19 cellular contexts compared by ENCODE assay signal in the genomic region with DNA sequence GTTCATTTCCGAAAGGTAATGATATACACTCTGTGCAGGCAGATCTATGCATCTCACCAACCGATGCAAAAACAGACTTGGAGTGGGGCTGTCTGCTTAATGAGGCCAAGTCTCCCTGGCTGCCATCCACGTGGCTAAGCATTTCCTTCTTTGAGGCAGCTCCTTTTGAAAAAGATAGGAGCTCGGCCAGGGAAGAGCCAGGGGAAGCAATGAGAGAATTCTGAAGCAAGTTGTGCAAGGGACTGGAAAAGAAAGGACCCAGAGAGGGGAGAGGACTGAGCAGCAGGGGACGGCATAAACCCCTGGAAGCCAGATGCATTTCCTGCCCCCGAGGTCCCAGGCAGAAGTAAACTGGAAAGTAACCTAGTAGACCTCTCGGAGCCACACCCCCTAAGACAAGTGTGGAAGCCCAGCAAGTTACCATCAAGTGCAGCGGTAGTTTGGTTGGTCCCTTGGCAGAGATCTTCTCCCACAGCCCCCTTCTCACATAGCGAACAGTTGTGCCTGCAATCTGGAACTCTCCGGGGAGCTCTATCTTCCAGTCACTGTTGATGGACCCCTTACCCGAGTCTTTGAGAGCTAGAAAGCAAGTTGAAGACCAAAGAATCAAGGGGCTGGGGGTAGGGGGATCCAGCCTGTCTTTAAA.
DNase-seq lines count a peak whose midpoint lies in the region; ATAC-seq and TF ChIP-seq lines count a peak whose summit lies in the region.
"Had no signal": no experiment of that assay in that cellular context is flagged by ENCODE, and none has a peak within 500 bp of the region (broad histone marks: within the 10 kb centered on the region; RNA-seq: fewer than 3 reads in every experiment).

No MANE protein-coding gene starts in this region.

- intact Hi-C loops in Right ventricle myocardium superior (cut with DNase I) = no loop called here
- intact Hi-C loops in Right ventricle myocardium inferior (cut with DNase I) = no loop called here
- intact Hi-C loops in activated CD4-positive, alpha-beta memory T cell treated with anti-CD3 and anti-CD28 coated beads for 36 hours (cut with micrococcal nuclease) = no loop called here

- H3K27ac Mint-ChIP-seq in mesothelial cell of epicardium = peak overlapping the region; percentile 6
- H3K27ac Mint-ChIP-seq in activated CD4-positive, alpha-beta memory T cell treated with anti-CD3 and anti-CD28 coated beads for 36 hours = no peak overlapping the region
- H3K27ac Mint-ChIP-seq: B cell; CD8-positive, alpha-beta T cell had no signal

- no peaks in the 10 kb centered on the region for H3K27me3 Mint-ChIP-seq in mesothelial cell of epicardium (ENCODE audit: low read depth)
- no peaks in the 10 kb centered on the region for H3K27me3 Mint-ChIP-seq in activated CD4-positive, alpha-beta memory T cell treated with anti-CD3 and anti-CD28 coated beads for 36 hours

- no peak overlapping the region for H3K4me3 Mint-ChIP-seq in mesothelial cell of epicardium
- no peak overlapping the region for H3K4me3 Mint-ChIP-seq in activated CD4-positive, alpha-beta memory T cell treated with anti-CD3 and anti-CD28 coated beads for 36 hours
- H3K4me3 Mint-ChIP-seq: B cell; CD8-positive, alpha-beta T cell had no signal

- CTCF ChIA-PET in activated CD4-positive, alpha-beta memory T cell treated with anti-CD3 and anti-CD28 coated beads for 36 hours (lab: Charles Lee) = no interaction called here

- ATAC-seq in Right ventricle myocardium superior (ENCODE audit: poor library complexity) (peak; percentile 26), Right ventricle myocardium inferior (no peak)
- ATAC-seq: CD8-positive, alpha-beta T cell had no signal

- no peaks in the 10 kb centered on the region for H3K9me3 Mint-ChIP-seq in mesothelial cell of epicardium
- no peaks in the 10 kb centered on the region for H3K9me3 Mint-ChIP-seq in activated CD4-positive, alpha-beta memory T cell treated with anti-CD3 and anti-CD28 coated beads for 36 hours
- H3K9me3 Mint-ChIP-seq: CD8-positive, alpha-beta T cell had no signal

- POLR2A ChIA-PET in activated CD4-positive, alpha-beta memory T cell treated with anti-CD3 and anti-CD28 coated beads for 36 hours (lab: Charles Lee) = no interaction called here

- no peak for TF ChIP-seq CTCF in mesothelial cell of epicardium (IDR thresholded peaks at IDR 0.05; ENCODE audit: unreplicated experiment)

- DNase-seq in Right ventricle myocardium superior (no peak), Right ventricle myocardium inferior (ENCODE audit: missing footprints) (no peak), cerebellar cortex (ENCODE audit: low spot score) (peak; percentile 9), mesothelial cell of epicardium (ENCODE audit: low spot score in 2 of 2, unreplicated experiment in 2 of 2) (no peak)
- DNase-seq in activated CD4-positive, alpha-beta T cell treated with anti-CD3 and anti-CD28 coated beads, Interleukin-2, amount 50 U/mL, for 48 hours = no peak
- no peak for DNase-seq in activated CD4-positive, alpha-beta memory T cell treated with anti-CD3 and anti-CD28 coated beads for 36 hours
- DNase-seq in stimulated activated naive CD4-positive, alpha-beta T cell (lab: John Stamatoyannopoulos, UW) = no peak
- DNase-seq: Caco-2; CD8-positive, alpha-beta T cell; GF-D8; NCI-H1105; NCI-H1436 treated with DMSO at 0.1 percent for 48 hours; NCI-H187 treated with DMSO at 0.1 percent for 48 hours; NCI-H2107; NCI-H446 treated with DMSO at 0.1 percent for 48 hours; NCI-H526; PC-9; SHP77 treated with DMSO at 0.1 percent for 48 hours had no signal

- H3K36me3 Mint-ChIP-seq in mesothelial cell of epicardium = peaks cover 2% of the 10 kb centered on the region
- peaks cover 8% of the 10 kb centered on the region for H3K36me3 Mint-ChIP-seq in activated CD4-positive, alpha-beta memory T cell treated with anti-CD3 and anti-CD28 coated beads for 36 hours

- H3K4me1 Mint-ChIP-seq in mesothelial cell of epicardium = peaks cover 3% of the 10 kb centered on the region
- no peaks in the 10 kb centered on the region for H3K4me1 Mint-ChIP-seq in activated CD4-positive, alpha-beta memory T cell treated with anti-CD3 and anti-CD28 coated beads for 36 hours (ENCODE audit: low read depth)
- H3K4me1 Mint-ChIP-seq: B cell had no signal
